8 cellular contexts compared by ENCODE assay signal in the genomic region with DNA sequence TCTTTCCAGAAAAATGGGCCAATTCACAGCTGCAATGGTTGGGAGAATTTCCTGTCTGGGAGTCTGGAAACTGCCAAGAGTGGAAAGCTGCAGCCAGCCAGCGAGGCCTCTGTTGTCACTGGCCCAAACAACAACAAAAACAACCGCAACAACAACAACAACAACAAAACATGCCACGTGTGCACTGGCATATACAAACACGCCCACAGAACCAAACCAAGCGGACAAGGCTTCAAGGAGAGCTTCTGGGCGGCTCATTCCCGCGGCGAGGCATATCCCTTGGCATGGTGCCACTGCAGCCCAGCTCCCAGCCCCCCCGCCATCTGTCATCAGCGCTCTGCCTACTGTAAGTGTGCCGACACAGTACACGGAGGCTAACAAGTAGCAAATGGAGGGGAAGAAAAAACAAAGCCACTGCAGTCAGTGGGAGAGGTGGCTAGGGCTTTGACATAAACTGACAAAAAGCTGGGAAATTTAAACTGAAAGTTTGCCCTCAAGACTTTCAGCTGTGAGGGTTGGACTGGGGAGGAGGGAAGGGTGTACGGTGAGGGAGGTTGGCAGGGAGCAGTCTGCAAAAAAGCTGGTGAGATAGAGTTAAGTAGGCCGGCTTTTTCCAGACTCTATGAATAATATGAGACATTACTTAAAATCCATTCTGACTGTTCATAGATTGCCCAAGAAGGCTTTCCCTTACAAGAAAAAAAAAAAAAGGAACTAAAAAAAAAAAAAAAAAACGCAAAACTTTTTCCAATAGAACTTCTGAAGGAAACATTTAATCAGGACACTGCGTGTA.
DNase-seq lines count a peak whose midpoint lies in the region; ATAC-seq lines count a peak whose summit lies in the region.

No MANE protein-coding gene starts in this region.

- H3K27ac ChIP-seq in substantia nigra (ENCODE audit: low read depth, low read length, poor library complexity, severe bottlenecking), result no peak overlapping the region

- H3K4me1 Mint-ChIP-seq in activated T-cell treated with anti-CD3 and anti-CD28 coated beads, Interleukin-2, amount 50 U/mL, for 24 hours (ENCODE audit: low read depth), result no peaks in the 10 kb centered on the region

- DNase-seq in AG08396 (ENCODE audit: low spot score) (peak; percentile 25), NCI-H1436 treated with DMSO at 0.1 percent for 48 hours (lab: John Stamatoyannopoulos, UW) (peak; percentile 18), astrocyte of the hippocampus (ENCODE audit: low read depth, low spot score) (peak; percentile 84), inferior parietal cortex (ENCODE audit: extremely low spot score) (peak; percentile 29), substantia nigra (lab: John Stamatoyannopoulos, UW) (peak in 42 of 49 donors; percentile 1 to 90 (median 19)), SKM-1 treated with dmso at 0.1 percent for 144 hours (lab: John Stamatoyannopoulos, UW; ENCODE audit: unreplicated experiment) (no peak)
- no peak for DNase-seq in activated T-cell treated with anti-CD3 and anti-CD28 coated beads, Interleukin-2, amount 50 U/mL, for 24 hours

- no peak overlapping the region for H3K4me3 Mint-ChIP-seq in activated T-cell treated with anti-CD3 and anti-CD28 coated beads, Interleukin-2, amount 50 U/mL, for 24 hours

- no peak for ATAC-seq in HG03097 (IDR thresholded peaks at IDR 0.05; ENCODE audit: low FRiP score, unreplicated experiment)

- H3K27me3 Mint-ChIP-seq in activated T-cell treated with anti-CD3 and anti-CD28 coated beads, Interleukin-2, amount 50 U/mL, for 24 hours, result no peaks in the 10 kb centered on the region

- no peaks in the 10 kb centered on the region for H3K36me3 Mint-ChIP-seq in activated T-cell treated with anti-CD3 and anti-CD28 coated beads, Interleukin-2, amount 50 U/mL, for 24 hours (ENCODE audit: low read depth)

- no peak overlapping the region for H3K27ac Mint-ChIP-seq in activated T-cell treated with anti-CD3 and anti-CD28 coated beads, Interleukin-2, amount 50 U/mL, for 24 hours

- H3K9me3 Mint-ChIP-seq in activated T-cell treated with anti-CD3 and anti-CD28 coated beads, Interleukin-2, amount 50 U/mL, for 24 hours, result peaks cover 3% of the 10 kb centered on the region

Comparison
In these comparisons a context has a peak if more than half of its experiments do, and no peak if none do; other contexts are left out.
1. DNase-seq: peak in AG08396 (single experiment), NCI-H1436 treated with DMSO at 0.1 percent for 48 hours (single experiment), astrocyte of the hippocampus (single experiment), inferior parietal cortex (single experiment) and substantia nigra (42 of 49); none in activated T-cell treated with anti-CD3 and anti-CD28 coated beads, Interleukin-2, amount 50 U/mL, for 24 hours (single experiment) and SKM-1 treated with dmso at 0.1 percent for 144 hours (single experiment).